ENCODE assay signal across 25 cellular contexts in the genomic region with DNA sequence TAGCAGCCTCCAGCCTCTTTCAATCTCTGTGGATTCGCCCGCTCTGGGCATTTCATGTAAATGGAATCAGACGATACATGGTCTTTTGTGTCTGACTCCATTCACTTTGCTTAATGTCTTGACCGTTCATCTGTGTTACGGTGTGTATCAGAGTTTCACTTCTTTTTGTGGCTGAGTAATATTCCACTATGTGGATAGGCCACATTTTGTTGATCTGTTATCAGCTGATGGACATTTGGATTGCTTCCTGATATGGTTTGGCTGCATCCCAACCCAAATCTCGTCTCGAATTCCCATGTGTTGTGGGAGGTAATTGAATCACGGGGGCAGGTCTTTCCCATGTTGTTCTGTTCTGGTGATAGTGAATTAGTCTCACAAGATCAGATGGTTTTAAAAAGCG.
"Had no signal": no experiment of that assay in that cellular context is flagged by ENCODE, and none has a peak within 500 bp of the region (broad histone marks: within the 10 kb centered on the region; RNA-seq: fewer than 3 reads in every experiment).

No MANE protein-coding gene starts in this region.

- H3K36me3 ChIP-seq: colonic mucosa, gastrocnemius medialis, heart left ventricle, neural progenitor cell, spleen, suprapubic skin, transverse colon, vagina had no signal

- H3K4me3 ChIP-seq: colonic mucosa, gastrocnemius medialis, heart left ventricle, hepatocyte, lung, neural progenitor cell, psoas muscle, skin epidermis, spleen, suprapubic skin, transverse colon, vagina had no signal

- H3K9me3 ChIP-seq: colonic mucosa, gastrocnemius medialis, heart left ventricle, psoas muscle, spleen, suprapubic skin, transverse colon, vagina had no signal

- H3K79me2 ChIP-seq: hepatocyte had no signal

- H3K4me1 ChIP-seq: colonic mucosa, transverse colon, vagina had no signal

- H3K27ac Mint-ChIP-seq: dendritic cell treated with granulocyte-macrophage colony-stimulating factor and Interleukin-4, amounts not matched to agents 40 ng/mL and 50 ng/mL, for 4 days; endodermal cell; memory B cell; natural killer cell treated with Interleukin-12 subunit alpha and Interleukin-12 subunit beta and Interleukin-15 and Interleukin-18, amount 100 ng/mL, for 72 hours; neural progenitor cell; stimulated activated naive CD8-positive, alpha-beta T cell treated with anti-CD3 and anti-CD28 coated beads, Interleukin-15, amount 100 ng/mL, for 72 hours had no signal

- H3K9me3 Mint-ChIP-seq: dendritic cell treated with granulocyte-macrophage colony-stimulating factor and Interleukin-4, amounts not matched to agents 40 ng/mL and 50 ng/mL, for 4 days; endodermal cell; memory B cell; natural killer cell treated with Interleukin-12 subunit alpha and Interleukin-12 subunit beta and Interleukin-15 and Interleukin-18, amount 100 ng/mL, for 72 hours; neural progenitor cell; stimulated activated naive CD8-positive, alpha-beta T cell treated with anti-CD3 and anti-CD28 coated beads, Interleukin-15, amount 100 ng/mL, for 72 hours had no signal

- H3K4me3 Mint-ChIP-seq: dendritic cell treated with granulocyte-macrophage colony-stimulating factor and Interleukin-4, amounts not matched to agents 40 ng/mL and 50 ng/mL, for 4 days; endodermal cell; natural killer cell treated with Interleukin-12 subunit alpha and Interleukin-12 subunit beta and Interleukin-15 and Interleukin-18, amount 100 ng/mL, for 72 hours; neural progenitor cell; stimulated activated naive CD8-positive, alpha-beta T cell treated with anti-CD3 and anti-CD28 coated beads, Interleukin-15, amount 100 ng/mL, for 72 hours had no signal

- ATAC-seq: esophagus mucosa; gastrocnemius medialis; heart left ventricle; left lobe of liver; natural killer cell treated with Interleukin-12 subunit alpha and Interleukin-12 subunit beta and Interleukin-15 and Interleukin-18, amount 100 ng/mL, for 72 hours; psoas muscle; right cardiac atrium; stimulated activated naive CD8-positive, alpha-beta T cell treated with anti-CD3 and anti-CD28 coated beads, Interleukin-15, amount 100 ng/mL, for 72 hours had no signal

- H2AFZ ChIP-seq: hepatocyte, neural progenitor cell had no signal

- H3K27me3 Mint-ChIP-seq: memory B cell; natural killer cell treated with Interleukin-12 subunit alpha and Interleukin-12 subunit beta and Interleukin-15 and Interleukin-18, amount 100 ng/mL, for 72 hours; stimulated activated naive CD8-positive, alpha-beta T cell treated with anti-CD3 and anti-CD28 coated beads, Interleukin-15, amount 100 ng/mL, for 72 hours had no signal

- H3K4me1 Mint-ChIP-seq: stimulated activated naive CD8-positive, alpha-beta T cell treated with anti-CD3 and anti-CD28 coated beads, Interleukin-15, amount 100 ng/mL, for 72 hours had no signal

- H3K27me3 ChIP-seq: colonic mucosa, gastrocnemius medialis, heart left ventricle, hepatocyte, neural progenitor cell, spleen, suprapubic skin, transverse colon, vagina had no signal

- H3K36me3 Mint-ChIP-seq: natural killer cell treated with Interleukin-12 subunit alpha and Interleukin-12 subunit beta and Interleukin-15 and Interleukin-18, amount 100 ng/mL, for 72 hours; neural progenitor cell had no signal

- DNase-seq: colonic mucosa; effector CD8-positive, alpha-beta T cell; endodermal cell; foreskin fibroblast; gastrocnemius medialis; psoas muscle; spleen; stimulated activated CD4-positive, alpha-beta T cell treated with anti-CD3 and anti-CD28 coated beads, Interleukin-4, amount 100 ng/mL, for 4 hours; stimulated activated naive CD4-positive, alpha-beta T cell; stimulated activated naive CD8-positive, alpha-beta T cell treated with anti-CD3 and anti-CD28 coated beads, Interleukin-15, amount 100 ng/mL, for 72 hours; transverse colon had no signal

- H3K4me2 ChIP-seq: hepatocyte, neural progenitor cell had no signal

- H3K9ac ChIP-seq: neural progenitor cell had no signal

- H3K27ac ChIP-seq: colonic mucosa, epithelial cell of prostate, gastrocnemius medialis, heart left ventricle, hepatocyte, neural progenitor cell, psoas muscle, skin epidermis, suprapubic skin, transverse colon, vagina had no signal
